ENCODE assay signal across 2 cellular contexts in genomic region chr12:94192506-94192905, GRCh38.
TF ChIP-seq lines count a peak whose summit lies in the region.

No MANE protein-coding gene starts in this region.

TF ChIP-seq in GM12891, 5 proteins besides CTCF, POLR2A, EP300 and RAD21:
- TF ChIP-seq TAF1 (IDR thresholded peaks at IDR 0.05; ENCODE audit: low read depth, low read length) (no peak), POU2F2 (IDR thresholded peaks at IDR 0.05; ENCODE audit: low read depth, low read length) (no peak), SPI1 (IDR thresholded peaks at IDR 0.05; ENCODE audit: low read depth, low read length) (no peak), POLR2AphosphoS5 (IDR thresholded peaks at IDR 0.05; ENCODE audit: low read depth, low read length) (no peak), PAX5 (IDR thresholded peaks at IDR 0.05; ENCODE audit: insufficient read depth, low read length, severe bottlenecking) (no peak)

TF ChIP-seq in GM12878, 131 proteins besides CTCF, POLR2A, EP300 and RAD21:
- TF ChIP-seq CUX1 (IDR thresholded peaks at IDR 0.05; ENCODE audit: insufficient replicate concordance, low read depth, low read length) (no peak), GABPA (IDR thresholded peaks at IDR 0.05; ENCODE audit: low read depth) (no peak), ZBTB40 (IDR thresholded peaks at IDR 0.05; ENCODE audit: borderline replicate concordance) (no peak), FOXK2 (IDR thresholded peaks at IDR 0.05) (no peak), ZZZ3 (IDR thresholded peaks at IDR 0.05; ENCODE audit: control insufficient read depth, insufficient read length, low read depth) (no peak), PRDM15 (CRISPR knock-in tag; IDR thresholded peaks at IDR 0.05) (no peak), RAD51 (IDR thresholded peaks at IDR 0.05) (no peak), HDGF (IDR thresholded peaks at IDR 0.05) (no peak), IRF5 (IDR thresholded peaks at IDR 0.05; ENCODE audit: borderline replicate concordance) (no peak), ZBTB11 (CRISPR knock-in tag; IDR thresholded peaks at IDR 0.05) (no peak), BCLAF1 (IDR thresholded peaks at IDR 0.05) (no peak), TCF12 (IDR thresholded peaks at IDR 0.05; ENCODE audit: low read depth, low read length) (no peak), TAF1 (IDR thresholded peaks at IDR 0.05; ENCODE audit: borderline replicate concordance, low read depth, low read length) (no peak), ESRRA (IDR thresholded peaks at IDR 0.05; ENCODE audit: low read length) (no peak), CBFB (IDR thresholded peaks at IDR 0.05; ENCODE audit: low read depth) (no peak), USF2 (IDR thresholded peaks at IDR 0.05; ENCODE audit: borderline replicate concordance, low read depth, low read length) (no peak), KAT2A (conservative IDR thresholded peaks at IDR 0.05; ENCODE audit: control insufficient read depth, low read depth, low read length) (no peak), NFXL1 (IDR thresholded peaks at IDR 0.05; ENCODE audit: borderline replicate concordance) (no peak), JUNB (IDR thresholded peaks at IDR 0.05) (no peak), NKRF (conservative IDR thresholded peaks at IDR 0.05) (no peak)
